ENCODE assay signal across 1 cellular context in the genomic region with DNA sequence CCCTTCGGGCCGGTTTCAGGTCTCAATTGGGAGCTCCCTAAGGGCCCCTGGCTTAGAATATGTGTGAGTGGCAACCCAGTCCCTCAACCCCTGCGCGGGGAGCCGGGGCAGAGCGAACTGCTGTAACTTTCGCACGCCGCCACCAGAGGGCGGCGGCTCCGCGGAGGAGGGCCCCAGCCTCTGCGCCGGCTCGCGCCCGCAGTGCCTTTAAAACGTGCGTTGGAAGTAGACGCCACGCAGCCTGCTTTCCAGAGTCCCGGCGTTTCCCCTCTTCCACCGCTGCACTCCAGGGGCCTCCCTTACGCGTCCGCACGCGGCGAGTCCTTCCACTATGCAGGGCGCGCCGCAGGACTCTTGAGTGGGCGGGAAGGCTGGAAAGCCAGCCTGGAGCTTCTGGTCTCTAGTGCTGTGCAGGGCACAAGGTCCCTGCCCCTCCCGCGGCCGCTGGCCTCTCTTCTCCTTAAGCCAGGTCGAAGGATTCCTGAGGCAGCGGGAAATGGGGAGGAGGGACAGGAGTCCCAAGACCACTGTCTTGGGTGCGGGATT.
A peak's percentile ranks its signal among the peaks of the same experiment; 100 is the strongest.
TF ChIP-seq lines count a peak whose summit lies in the region.

No MANE protein-coding gene starts in this region.

TF ChIP-seq in K562, 482 proteins besides CTCF, POLR2A, EP300 and RAD21 (continued from another document and continues in another):
- TF ChIP-seq, protein P1, sequence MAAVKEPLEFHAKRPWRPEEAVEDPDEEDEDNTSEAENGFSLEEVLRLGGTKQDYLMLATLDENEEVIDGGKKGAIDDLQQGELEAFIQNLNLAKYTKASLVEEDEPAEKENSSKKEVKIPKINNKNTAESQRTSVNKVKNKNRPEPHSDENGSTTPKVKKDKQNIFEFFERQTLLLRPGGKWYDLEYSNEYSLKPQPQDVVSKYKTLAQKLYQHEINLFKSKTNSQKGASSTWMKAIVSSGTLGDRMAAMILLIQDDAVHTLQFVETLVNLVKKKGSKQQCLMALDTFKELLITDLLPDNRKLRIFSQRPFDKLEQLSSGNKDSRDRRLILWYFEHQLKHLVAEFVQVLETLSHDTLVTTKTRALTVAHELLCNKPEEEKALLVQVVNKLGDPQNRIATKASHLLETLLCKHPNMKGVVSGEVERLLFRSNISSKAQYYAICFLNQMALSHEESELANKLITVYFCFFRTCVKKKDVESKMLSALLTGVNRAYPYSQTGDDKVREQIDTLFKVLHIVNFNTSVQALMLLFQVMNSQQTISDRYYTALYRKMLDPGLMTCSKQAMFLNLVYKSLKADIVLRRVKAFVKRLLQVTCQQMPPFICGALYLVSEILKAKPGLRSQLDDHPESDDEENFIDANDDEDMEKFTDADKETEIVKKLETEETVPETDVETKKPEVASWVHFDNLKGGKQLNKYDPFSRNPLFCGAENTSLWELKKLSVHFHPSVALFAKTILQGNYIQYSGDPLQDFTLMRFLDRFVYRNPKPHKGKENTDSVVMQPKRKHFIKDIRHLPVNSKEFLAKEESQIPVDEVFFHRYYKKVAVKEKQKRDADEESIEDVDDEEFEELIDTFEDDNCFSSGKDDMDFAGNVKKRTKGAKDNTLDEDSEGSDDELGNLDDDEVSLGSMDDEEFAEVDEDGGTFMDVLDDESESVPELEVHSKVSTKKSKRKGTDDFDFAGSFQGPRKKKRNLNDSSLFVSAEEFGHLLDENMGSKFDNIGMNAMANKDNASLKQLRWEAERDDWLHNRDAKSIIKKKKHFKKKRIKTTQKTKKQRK (IDR thresholded peaks at IDR 0.05; ENCODE audit: borderline replicate concordance, low read depth, low read length) = no peak
- TF ChIP-seq STAT5A (IDR thresholded peaks at IDR 0.05; ENCODE audit: borderline replicate concordance, low read length) = no peak
- TF ChIP-seq, protein P2, sequence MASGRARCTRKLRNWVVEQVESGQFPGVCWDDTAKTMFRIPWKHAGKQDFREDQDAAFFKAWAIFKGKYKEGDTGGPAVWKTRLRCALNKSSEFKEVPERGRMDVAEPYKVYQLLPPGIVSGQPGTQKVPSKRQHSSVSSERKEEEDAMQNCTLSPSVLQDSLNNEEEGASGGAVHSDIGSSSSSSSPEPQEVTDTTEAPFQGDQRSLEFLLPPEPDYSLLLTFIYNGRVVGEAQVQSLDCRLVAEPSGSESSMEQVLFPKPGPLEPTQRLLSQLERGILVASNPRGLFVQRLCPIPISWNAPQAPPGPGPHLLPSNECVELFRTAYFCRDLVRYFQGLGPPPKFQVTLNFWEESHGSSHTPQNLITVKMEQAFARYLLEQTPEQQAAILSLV (tag; IDR thresholded peaks at IDR 0.05) = no peak
- TF ChIP-seq, protein P3, sequence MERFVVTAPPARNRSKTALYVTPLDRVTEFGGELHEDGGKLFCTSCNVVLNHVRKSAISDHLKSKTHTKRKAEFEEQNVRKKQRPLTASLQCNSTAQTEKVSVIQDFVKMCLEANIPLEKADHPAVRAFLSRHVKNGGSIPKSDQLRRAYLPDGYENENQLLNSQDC (CRISPR knock-in tag; IDR thresholded peaks at IDR 0.05) = no peak
- no peak for TF ChIP-seq YBX1 (IDR thresholded peaks at IDR 0.05)
- TF ChIP-seq, protein P4, sequence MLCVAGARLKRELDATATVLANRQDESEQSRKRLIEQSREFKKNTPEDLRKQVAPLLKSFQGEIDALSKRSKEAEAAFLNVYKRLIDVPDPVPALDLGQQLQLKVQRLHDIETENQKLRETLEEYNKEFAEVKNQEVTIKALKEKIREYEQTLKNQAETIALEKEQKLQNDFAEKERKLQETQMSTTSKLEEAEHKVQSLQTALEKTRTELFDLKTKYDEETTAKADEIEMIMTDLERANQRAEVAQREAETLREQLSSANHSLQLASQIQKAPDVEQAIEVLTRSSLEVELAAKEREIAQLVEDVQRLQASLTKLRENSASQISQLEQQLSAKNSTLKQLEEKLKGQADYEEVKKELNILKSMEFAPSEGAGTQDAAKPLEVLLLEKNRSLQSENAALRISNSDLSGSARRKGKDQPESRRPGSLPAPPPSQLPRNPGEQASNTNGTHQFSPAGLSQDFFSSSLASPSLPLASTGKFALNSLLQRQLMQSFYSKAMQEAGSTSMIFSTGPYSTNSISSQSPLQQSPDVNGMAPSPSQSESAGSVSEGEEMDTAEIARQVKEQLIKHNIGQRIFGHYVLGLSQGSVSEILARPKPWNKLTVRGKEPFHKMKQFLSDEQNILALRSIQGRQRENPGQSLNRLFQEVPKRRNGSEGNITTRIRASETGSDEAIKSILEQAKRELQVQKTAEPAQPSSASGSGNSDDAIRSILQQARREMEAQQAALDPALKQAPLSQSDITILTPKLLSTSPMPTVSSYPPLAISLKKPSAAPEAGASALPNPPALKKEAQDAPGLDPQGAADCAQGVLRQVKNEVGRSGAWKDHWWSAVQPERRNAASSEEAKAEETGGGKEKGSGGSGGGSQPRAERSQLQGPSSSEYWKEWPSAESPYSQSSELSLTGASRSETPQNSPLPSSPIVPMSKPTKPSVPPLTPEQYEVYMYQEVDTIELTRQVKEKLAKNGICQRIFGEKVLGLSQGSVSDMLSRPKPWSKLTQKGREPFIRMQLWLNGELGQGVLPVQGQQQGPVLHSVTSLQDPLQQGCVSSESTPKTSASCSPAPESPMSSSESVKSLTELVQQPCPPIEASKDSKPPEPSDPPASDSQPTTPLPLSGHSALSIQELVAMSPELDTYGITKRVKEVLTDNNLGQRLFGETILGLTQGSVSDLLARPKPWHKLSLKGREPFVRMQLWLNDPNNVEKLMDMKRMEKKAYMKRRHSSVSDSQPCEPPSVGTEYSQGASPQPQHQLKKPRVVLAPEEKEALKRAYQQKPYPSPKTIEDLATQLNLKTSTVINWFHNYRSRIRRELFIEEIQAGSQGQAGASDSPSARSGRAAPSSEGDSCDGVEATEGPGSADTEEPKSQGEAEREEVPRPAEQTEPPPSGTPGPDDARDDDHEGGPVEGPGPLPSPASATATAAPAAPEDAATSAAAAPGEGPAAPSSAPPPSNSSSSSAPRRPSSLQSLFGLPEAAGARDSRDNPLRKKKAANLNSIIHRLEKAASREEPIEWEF (CRISPR knock-in tag; IDR thresholded peaks at IDR 0.05) = no peak
- peak; percentile 80 for TF ChIP-seq LCOR (CRISPR knock-in tag; IDR thresholded peaks at IDR 0.05)
- TF ChIP-seq, protein P5, sequence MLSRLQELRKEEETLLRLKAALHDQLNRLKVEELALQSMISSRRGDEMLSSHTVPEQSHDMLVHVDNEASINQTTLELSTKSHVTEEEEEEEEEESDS (CRISPR knock-in tag; IDR thresholded peaks at IDR 0.05) = no peak
- TF ChIP-seq ZNF551 (CRISPR knock-in tag; IDR thresholded peaks at IDR 0.05) = no peak
- no peak for TF ChIP-seq ZNF253 (CRISPR knock-in tag; conservative IDR thresholded peaks at IDR 0.05)
- TF ChIP-seq GTF2A2 (tag; IDR thresholded peaks at IDR 0.05) = no peak
- TF ChIP-seq, protein P6, sequence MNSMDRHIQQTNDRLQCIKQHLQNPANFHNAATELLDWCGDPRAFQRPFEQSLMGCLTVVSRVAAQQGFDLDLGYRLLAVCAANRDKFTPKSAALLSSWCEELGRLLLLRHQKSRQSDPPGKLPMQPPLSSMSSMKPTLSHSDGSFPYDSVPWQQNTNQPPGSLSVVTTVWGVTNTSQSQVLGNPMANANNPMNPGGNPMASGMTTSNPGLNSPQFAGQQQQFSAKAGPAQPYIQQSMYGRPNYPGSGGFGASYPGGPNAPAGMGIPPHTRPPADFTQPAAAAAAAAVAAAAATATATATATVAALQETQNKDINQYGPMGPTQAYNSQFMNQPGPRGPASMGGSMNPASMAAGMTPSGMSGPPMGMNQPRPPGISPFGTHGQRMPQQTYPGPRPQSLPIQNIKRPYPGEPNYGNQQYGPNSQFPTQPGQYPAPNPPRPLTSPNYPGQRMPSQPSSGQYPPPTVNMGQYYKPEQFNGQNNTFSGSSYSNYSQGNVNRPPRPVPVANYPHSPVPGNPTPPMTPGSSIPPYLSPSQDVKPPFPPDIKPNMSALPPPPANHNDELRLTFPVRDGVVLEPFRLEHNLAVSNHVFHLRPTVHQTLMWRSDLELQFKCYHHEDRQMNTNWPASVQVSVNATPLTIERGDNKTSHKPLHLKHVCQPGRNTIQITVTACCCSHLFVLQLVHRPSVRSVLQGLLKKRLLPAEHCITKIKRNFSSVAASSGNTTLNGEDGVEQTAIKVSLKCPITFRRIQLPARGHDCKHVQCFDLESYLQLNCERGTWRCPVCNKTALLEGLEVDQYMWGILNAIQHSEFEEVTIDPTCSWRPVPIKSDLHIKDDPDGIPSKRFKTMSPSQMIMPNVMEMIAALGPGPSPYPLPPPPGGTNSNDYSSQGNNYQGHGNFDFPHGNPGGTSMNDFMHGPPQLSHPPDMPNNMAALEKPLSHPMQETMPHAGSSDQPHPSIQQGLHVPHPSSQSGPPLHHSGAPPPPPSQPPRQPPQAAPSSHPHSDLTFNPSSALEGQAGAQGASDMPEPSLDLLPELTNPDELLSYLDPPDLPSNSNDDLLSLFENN (IDR thresholded peaks at IDR 0.05; ENCODE audit: low read depth in 2 of 2, low read length in 2 of 2) = 0 out of 4 replicates have a peak, but pooled peaks of 1 of the 2 experiments have one; percentile 25
- TF ChIP-seq ZBTB7A (IDR thresholded peaks at IDR 0.05; ENCODE audit: borderline replicate concordance, control insufficient read depth, low read depth, low read length) = no peak
- no peak for TF ChIP-seq MEF2D (tag; conservative IDR thresholded peaks at IDR 0.05; ENCODE audit: low read depth)
- TF ChIP-seq, protein P7, sequence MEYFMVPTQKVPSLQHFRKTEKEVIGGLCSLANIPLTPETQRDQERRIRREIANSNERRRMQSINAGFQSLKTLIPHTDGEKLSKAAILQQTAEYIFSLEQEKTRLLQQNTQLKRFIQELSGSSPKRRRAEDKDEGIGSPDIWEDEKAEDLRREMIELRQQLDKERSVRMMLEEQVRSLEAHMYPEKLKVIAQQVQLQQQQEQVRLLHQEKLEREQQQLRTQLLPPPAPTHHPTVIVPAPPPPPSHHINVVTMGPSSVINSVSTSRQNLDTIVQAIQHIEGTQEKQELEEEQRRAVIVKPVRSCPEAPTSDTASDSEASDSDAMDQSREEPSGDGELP (CRISPR knock-in tag; IDR thresholded peaks at IDR 0.05; ENCODE audit: borderline replicate concordance) = peak; percentile 58; the same call in 1 of the 2 replicates
- TF ChIP-seq, protein P8, sequence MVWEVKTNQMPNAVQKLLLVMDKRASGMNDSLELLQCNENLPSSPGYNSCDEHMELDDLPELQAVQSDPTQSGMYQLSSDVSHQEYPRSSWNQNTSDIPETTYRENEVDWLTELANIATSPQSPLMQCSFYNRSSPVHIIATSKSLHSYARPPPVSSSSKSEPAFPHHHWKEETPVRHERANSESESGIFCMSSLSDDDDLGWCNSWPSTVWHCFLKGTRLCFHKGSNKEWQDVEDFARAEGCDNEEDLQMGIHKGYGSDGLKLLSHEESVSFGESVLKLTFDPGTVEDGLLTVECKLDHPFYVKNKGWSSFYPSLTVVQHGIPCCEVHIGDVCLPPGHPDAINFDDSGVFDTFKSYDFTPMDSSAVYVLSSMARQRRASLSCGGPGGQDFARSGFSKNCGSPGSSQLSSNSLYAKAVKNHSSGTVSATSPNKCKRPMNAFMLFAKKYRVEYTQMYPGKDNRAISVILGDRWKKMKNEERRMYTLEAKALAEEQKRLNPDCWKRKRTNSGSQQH (CRISPR knock-in tag; IDR thresholded peaks at IDR 0.05) = no peak
- TF ChIP-seq ETS2 (tag; IDR thresholded peaks at IDR 0.05; ENCODE audit: borderline replicate concordance, poor library complexity, severe bottlenecking) = no peak
- TF ChIP-seq ZNF174 (CRISPR knock-in tag; IDR thresholded peaks at IDR 0.05) = no peak
- TF ChIP-seq HDAC6 (IDR thresholded peaks at IDR 0.05; ENCODE audit: low read depth, low read length) = no peak
- no peak for TF ChIP-seq ZSCAN32 (CRISPR knock-in tag; IDR thresholded peaks at IDR 0.05)
- TF ChIP-seq, protein P9, sequence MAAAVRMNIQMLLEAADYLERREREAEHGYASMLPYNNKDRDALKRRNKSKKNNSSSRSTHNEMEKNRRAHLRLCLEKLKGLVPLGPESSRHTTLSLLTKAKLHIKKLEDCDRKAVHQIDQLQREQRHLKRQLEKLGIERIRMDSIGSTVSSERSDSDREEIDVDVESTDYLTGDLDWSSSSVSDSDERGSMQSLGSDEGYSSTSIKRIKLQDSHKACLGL (CRISPR knock-in tag; IDR thresholded peaks at IDR 0.05; ENCODE audit: borderline replicate concordance, poor library complexity, severe bottlenecking) = no peak
- peak in 2 of 3 experiments; percentile 9 to 35 for TF ChIP-seq YY1 (IDR thresholded peaks at IDR 0.05; ENCODE audit: borderline replicate concordance in 1 of 3, control insufficient read depth in 1 of 3, extremely low read depth in 1 of 3, insufficient read depth in 3 of 3, insufficient read length in 1 of 3, insufficient replicate concordance in 2 of 3, low read depth in 1 of 3, low read length in 2 of 3)
- peak; percentile 20; the same call in 1 of the 2 replicates for TF ChIP-seq ARID1B (IDR thresholded peaks at IDR 0.05)
- no peak for TF ChIP-seq SIN3A (IDR thresholded peaks at IDR 0.05; ENCODE audit: borderline replicate concordance in 2 of 2, control insufficient read depth in 1 of 2, low read depth in 2 of 2, low read length in 2 of 2)
- peak; percentile 35; the same call in 1 of the 2 replicates for TF ChIP-seq GATAD2A (IDR thresholded peaks at IDR 0.05)
- TF ChIP-seq ETV5 (CRISPR knock-in tag; IDR thresholded peaks at IDR 0.05; ENCODE audit: low read depth) = no peak; the same call in 1 of the 2 replicates
- TF ChIP-seq SMAD2 (IDR thresholded peaks at IDR 0.05; ENCODE audit: low read depth, low read length) = no peak
- no peak for TF ChIP-seq CREB1 (IDR thresholded peaks at IDR 0.05)
- peak; percentile 36; the same call in 1 of the 2 replicates for TF ChIP-seq CREB1 (CRISPR knock-in tag; IDR thresholded peaks at IDR 0.05)
- no peak; the same call in 1 of the 2 replicates for TF ChIP-seq ELF2 (CRISPR knock-in tag; IDR thresholded peaks at IDR 0.05)
